Comparison of ENCODE assay signal across 2 cellular contexts in the genomic region with DNA sequence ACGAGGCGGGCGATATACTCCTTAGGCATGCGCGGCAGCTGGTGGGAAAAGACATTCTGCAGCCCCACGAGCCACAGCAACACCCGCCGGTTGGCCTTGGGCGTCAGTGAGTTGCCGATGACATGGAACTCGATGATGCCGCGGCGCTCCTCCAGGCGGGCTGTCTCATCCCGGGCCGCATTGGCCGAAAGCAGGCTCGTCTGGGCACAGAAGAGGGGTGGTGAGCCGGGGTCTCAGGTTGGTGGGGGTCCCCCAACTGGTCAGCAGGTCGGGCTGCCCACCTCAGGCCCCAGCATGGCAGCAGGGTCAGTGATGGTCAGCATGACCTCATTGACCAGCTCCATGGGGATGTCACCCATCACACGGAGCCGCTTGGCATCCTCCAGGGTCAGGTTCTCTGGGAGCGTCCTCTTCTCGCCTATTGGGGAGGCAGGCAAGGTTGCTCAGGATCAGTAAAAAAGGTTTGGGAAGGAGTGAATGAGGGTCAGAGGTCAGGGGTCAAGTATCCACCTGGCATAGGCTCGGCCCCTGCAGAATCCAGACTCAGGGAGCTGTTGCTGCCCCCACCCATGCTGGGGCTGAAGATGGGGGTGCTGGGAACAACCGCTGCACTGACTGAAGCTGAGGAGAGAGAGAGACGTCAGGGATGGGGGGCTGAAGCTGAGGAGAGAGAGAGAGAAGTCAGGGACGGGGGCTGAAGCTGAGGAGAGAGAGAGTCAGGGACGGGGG.
A peak's percentile ranks its signal among the peaks of the same experiment; 100 is the strongest.
TF ChIP-seq lines count a peak whose summit lies in the region.

No MANE protein-coding gene starts in this region.

TF ChIP-seq in HEK293, 187 proteins besides CTCF, POLR2A, EP300 and RAD21 (continues in another document):
- TF ChIP-seq EGR2 (tag by site-specific recombination; IDR thresholded peaks at IDR 0.05; ENCODE audit: low read depth) = no peak
- no peak for TF ChIP-seq ZNF777 (tag by site-specific recombination; IDR thresholded peaks at IDR 0.05; ENCODE audit: borderline replicate concordance)
- TF ChIP-seq GLI2 (tag by site-specific recombination; IDR thresholded peaks at IDR 0.05; ENCODE audit: borderline replicate concordance, low read depth) = no peak
- TF ChIP-seq, protein P1, sequence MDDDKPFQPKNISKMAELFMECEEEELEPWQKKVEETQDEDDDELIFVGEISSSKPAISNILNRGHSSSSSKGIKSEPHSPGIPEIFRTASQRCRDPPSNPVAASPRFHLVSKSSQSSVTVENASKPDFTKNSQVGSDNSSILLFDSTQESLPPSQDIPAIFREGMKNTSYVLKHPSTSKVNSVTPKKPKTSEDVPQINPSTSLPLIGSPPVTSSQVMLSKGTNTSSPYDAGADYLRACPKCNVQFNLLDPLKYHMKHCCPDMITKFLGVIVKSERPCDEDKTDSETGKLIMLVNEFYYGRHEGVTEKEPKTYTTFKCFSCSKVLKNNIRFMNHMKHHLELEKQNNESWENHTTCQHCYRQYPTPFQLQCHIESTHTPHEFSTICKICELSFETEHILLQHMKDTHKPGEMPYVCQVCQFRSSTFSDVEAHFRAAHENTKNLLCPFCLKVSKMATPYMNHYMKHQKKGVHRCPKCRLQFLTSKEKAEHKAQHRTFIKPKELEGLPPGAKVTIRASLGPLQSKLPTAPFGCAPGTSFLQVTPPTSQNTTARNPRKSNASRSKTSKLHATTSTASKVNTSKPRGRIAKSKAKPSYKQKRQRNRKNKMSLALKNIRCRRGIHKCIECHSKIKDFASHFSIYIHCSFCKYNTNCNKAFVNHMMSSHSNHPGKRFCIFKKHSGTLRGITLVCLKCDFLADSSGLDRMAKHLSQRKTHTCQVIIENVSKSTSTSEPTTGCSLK (tag by site-specific recombination; IDR thresholded peaks at IDR 0.05) = no peak
- TF ChIP-seq ZBTB48 (tag by site-specific recombination; IDR thresholded peaks at IDR 0.05) = no peak
- TF ChIP-seq ZBTB7A (tag by site-specific recombination; IDR thresholded peaks at IDR 0.05; ENCODE audit: low read depth) = no peak
- TF ChIP-seq ZNF776 (tag by site-specific recombination; IDR thresholded peaks at IDR 0.05; ENCODE audit: borderline replicate concordance) = no peak
- no peak for TF ChIP-seq ZNF394 (tag by site-specific recombination; IDR thresholded peaks at IDR 0.05; ENCODE audit: borderline replicate concordance)
- TF ChIP-seq, protein P2, sequence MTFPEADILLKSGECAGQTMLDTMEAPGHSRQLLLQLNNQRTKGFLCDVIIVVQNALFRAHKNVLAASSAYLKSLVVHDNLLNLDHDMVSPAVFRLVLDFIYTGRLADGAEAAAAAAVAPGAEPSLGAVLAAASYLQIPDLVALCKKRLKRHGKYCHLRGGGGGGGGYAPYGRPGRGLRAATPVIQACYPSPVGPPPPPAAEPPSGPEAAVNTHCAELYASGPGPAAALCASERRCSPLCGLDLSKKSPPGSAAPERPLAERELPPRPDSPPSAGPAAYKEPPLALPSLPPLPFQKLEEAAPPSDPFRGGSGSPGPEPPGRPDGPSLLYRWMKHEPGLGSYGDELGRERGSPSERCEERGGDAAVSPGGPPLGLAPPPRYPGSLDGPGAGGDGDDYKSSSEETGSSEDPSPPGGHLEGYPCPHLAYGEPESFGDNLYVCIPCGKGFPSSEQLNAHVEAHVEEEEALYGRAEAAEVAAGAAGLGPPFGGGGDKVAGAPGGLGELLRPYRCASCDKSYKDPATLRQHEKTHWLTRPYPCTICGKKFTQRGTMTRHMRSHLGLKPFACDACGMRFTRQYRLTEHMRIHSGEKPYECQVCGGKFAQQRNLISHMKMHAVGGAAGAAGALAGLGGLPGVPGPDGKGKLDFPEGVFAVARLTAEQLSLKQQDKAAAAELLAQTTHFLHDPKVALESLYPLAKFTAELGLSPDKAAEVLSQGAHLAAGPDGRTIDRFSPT (tag by site-specific recombination; IDR thresholded peaks at IDR 0.05) = no peak
- no peak for TF ChIP-seq ZSCAN16 (tag by site-specific recombination; IDR thresholded peaks at IDR 0.05)
- TF ChIP-seq ZNF530 (tag by site-specific recombination; IDR thresholded peaks at IDR 0.05; ENCODE audit: low read depth) = no peak
- TF ChIP-seq BCL11A (tag by site-specific recombination; IDR thresholded peaks at IDR 0.05; ENCODE audit: low read depth) = peak; percentile 97
- TF ChIP-seq, protein P3, sequence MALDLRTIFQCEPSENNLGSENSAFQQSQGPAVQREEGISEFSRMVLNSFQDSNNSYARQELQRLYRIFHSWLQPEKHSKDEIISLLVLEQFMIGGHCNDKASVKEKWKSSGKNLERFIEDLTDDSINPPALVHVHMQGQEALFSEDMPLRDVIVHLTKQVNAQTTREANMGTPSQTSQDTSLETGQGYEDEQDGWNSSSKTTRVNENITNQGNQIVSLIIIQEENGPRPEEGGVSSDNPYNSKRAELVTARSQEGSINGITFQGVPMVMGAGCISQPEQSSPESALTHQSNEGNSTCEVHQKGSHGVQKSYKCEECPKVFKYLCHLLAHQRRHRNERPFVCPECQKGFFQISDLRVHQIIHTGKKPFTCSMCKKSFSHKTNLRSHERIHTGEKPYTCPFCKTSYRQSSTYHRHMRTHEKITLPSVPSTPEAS (tag by site-specific recombination; IDR thresholded peaks at IDR 0.05) = no peak
- TF ChIP-seq, protein P4, sequence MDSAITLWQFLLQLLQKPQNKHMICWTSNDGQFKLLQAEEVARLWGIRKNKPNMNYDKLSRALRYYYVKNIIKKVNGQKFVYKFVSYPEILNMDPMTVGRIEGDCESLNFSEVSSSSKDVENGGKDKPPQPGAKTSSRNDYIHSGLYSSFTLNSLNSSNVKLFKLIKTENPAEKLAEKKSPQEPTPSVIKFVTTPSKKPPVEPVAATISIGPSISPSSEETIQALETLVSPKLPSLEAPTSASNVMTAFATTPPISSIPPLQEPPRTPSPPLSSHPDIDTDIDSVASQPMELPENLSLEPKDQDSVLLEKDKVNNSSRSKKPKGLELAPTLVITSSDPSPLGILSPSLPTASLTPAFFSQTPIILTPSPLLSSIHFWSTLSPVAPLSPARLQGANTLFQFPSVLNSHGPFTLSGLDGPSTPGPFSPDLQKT (IDR thresholded peaks at IDR 0.05; ENCODE audit: borderline replicate concordance, low read depth, low read length) = no peak
- TF ChIP-seq, protein P5, sequence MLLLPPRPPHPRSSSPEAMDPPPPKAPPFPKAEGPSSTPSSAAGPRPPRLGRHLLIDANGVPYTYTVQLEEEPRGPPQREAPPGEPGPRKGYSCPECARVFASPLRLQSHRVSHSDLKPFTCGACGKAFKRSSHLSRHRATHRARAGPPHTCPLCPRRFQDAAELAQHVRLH (tag by site-specific recombination; IDR thresholded peaks at IDR 0.05) = no peak
- TF ChIP-seq ZNF350 (tag by site-specific recombination; IDR thresholded peaks at IDR 0.05) = no peak
- no peak for TF ChIP-seq ZNF223 (tag by site-specific recombination; IDR thresholded peaks at IDR 0.05)
- no peak for TF ChIP-seq ZNF19 (tag by site-specific recombination; IDR thresholded peaks at IDR 0.05; ENCODE audit: low read depth)

TF ChIP-seq in H1, 55 proteins besides CTCF, POLR2A, EP300 and RAD21:
- no peak for TF ChIP-seq CHD2 (IDR thresholded peaks at IDR 0.05; ENCODE audit: low read length)
